ENCODE assay signal across 25 cellular contexts in the genomic region with DNA sequence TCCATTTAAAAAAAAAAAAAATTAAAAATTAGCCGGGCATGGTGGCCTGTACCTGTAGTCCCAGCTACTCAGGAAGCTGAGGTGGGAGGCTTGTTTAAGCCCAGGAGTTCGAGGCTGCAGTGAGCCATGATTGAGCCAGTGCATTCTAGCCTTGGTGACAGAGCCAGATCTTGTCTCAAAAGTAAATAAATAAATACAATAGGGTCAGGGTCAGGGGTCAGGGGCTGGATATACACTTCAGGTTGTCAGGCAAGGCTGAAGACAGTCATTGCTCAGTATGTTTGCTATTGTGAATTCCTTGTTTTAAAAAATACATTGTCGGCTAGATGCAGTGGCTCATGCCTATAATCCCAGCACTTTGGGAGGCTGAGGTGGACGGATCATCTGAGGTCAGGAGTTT.
"Had no signal": no experiment of that assay in that cellular context is flagged by ENCODE, and none has a peak within 500 bp of the region (broad histone marks: within the 10 kb centered on the region; RNA-seq: fewer than 3 reads in every experiment).

No MANE protein-coding gene starts in this region.

- H3K4me1 ChIP-seq: SJCRH30 had no signal

- H3K27me3 ChIP-seq: SJCRH30 had no signal

- ATAC-seq: activated CD8-positive, alpha-beta memory T cell treated with anti-CD3 and anti-CD28 coated beads, Interleukin-2, amount 10 ng/mL, durations not matched to agents 7 days and 5 days; activated naive CD8-positive, alpha-beta T cell treated with anti-CD3 and anti-CD28 coated beads, Interleukin-2, amount 50 U/mL, for 24 hours had no signal

- H3K36me3 ChIP-seq: SJCRH30, WERI-Rb-1 had no signal

- H3K27ac ChIP-seq: SJCRH30, SK-N-MC, WERI-Rb-1 had no signal

- H3K4me3 ChIP-seq: SJCRH30, SK-N-MC had no signal

- H3K9me3 ChIP-seq: SJCRH30 had no signal

- DNase-seq: activated CD4-positive, alpha-beta memory T cell treated with anti-CD3 and anti-CD28 coated beads, Interleukin-2, amount 10 ng/mL, durations not matched to agents 7 days and 5 days; activated CD4-positive, alpha-beta T cell treated with anti-CD3 and anti-CD28 coated beads for 1 hour; activated CD4-positive, alpha-beta T cell treated with anti-CD3 and anti-CD28 coated beads for 48 hours; activated CD4-positive, CD25-positive, alpha-beta regulatory T cell; activated CD8-positive, alpha-beta memory T cell treated with anti-CD3 and anti-CD28 coated beads for 24 hours; activated CD8-positive, alpha-beta memory T cell treated with anti-CD3 and anti-CD28 coated beads, Interleukin-2, amount 10 ng/mL, durations not matched to agents 7 days and 5 days; activated CD8-positive, alpha-beta memory T cell treated with anti-CD3 and anti-CD28 coated beads, Interleukin-2, amount 50 U/mL, for 48 hours; activated effector memory CD4-positive, alpha-beta T cell treated with Interleukin-2 at 50 U/mL for 16 hours; activated naive CD4-positive, alpha-beta T cell treated with anti-CD3 and anti-CD28 coated beads, Interleukin-2, amount 10 ng/mL, durations not matched to agents 7 days and 5 days; activated naive CD8-positive, alpha-beta T cell treated with anti-CD3 and anti-CD28 coated beads, Interleukin-2, amount 50 U/mL, for 24 hours; activated T-cell treated with anti-CD3 and anti-CD28 coated beads, Interleukin-2, amount 50 U/mL, for 48 hours; anterior cingulate cortex; central memory CD4-positive, alpha-beta T cell; MM.1S; NCI-H1105; NCI-H1417 treated with DMSO at 0.1 percent for 48 hours; NCI-H187 treated with DMSO at 0.1 percent for 48 hours; NCI-H226; NCI-H446 treated with DMSO at 0.1 percent for 48 hours; NCI-H524; SHP77; SJCRH30; T1000; WERI-Rb-1 had no signal
